38 cellular contexts compared by ENCODE assay signal in genomic region chr1:26221094-26221493, GRCh38. TPM values are rescaled to one million over a fixed set of nuclear protein-coding genes. Genes with fewer than 3 reads are reported as not detected.
"Had no signal": no experiment of that assay in that cellular context is flagged by ENCODE, and none has a peak within 500 bp of the region (broad histone marks: within the 10 kb centered on the region; RNA-seq: fewer than 3 reads in every experiment).

No MANE protein-coding gene starts in this region.

- H3K9me3 Mint-ChIP-seq: mesothelial cell of epicardium; naive thymus-derived CD4-positive, alpha-beta T cell; nephron; neural progenitor cell; stimulated activated naive CD8-positive, alpha-beta T cell treated with anti-CD3 and anti-CD28 coated beads, Interleukin-15, amount 100 ng/mL, for 72 hours had no signal

- DNase-seq: dermis blood vessel endothelial cell; effector memory CD4-positive, alpha-beta T cell; foreskin melanocyte; glutamatergic neuron; heart right ventricle; hippocampal formation; left cardiac atrium; left lung; mesenchymal stem cell; mucosa of descending colon; naive thymus-derived CD4-positive, alpha-beta T cell; psoas muscle; right cardiac atrium; small intestine; stimulated activated CD4-positive, alpha-beta T cell treated with anti-CD3 and anti-CD28 coated beads, Interleukin-15, amount 100 ng/mL, for 24 hours; stimulated activated CD4-positive, alpha-beta T cell treated with anti-CD3 and anti-CD28 coated beads, Interleukin-2, amount 100 ng/mL, for 48 hours; stimulated activated CD8-positive, alpha-beta memory T cell treated with anti-CD3 and anti-CD28 coated beads, Interleukin-4, amount 100 ng/mL, for 48 hours; stimulated activated naive CD4-positive, alpha-beta T cell; stimulated activated naive CD8-positive, alpha-beta T cell treated with anti-CD3 and anti-CD28 coated beads, Interleukin-15, amount 100 ng/mL, for 72 hours; thyroid gland; trophoblast cell had no signal

- H3K27ac Mint-ChIP-seq: mesothelial cell of epicardium; naive thymus-derived CD4-positive, alpha-beta T cell; nephron; stimulated activated naive CD8-positive, alpha-beta T cell treated with anti-CD3 and anti-CD28 coated beads, Interleukin-15, amount 100 ng/mL, for 72 hours had no signal

- H3K27ac ChIP-seq: coronary artery, esophagus muscularis mucosa, heart right ventricle, left lung, neural progenitor cell, parathyroid adenoma, psoas muscle, thyroid gland, vagina had no signal

- H3K27me3 ChIP-seq: thyroid gland, vagina had no signal

- H3K4me3 ChIP-seq: coronary artery, esophagus muscularis mucosa, heart right ventricle, left lung, mucosa of descending colon, neural progenitor cell, psoas muscle, thyroid gland, vagina had no signal

- H3K4me3 Mint-ChIP-seq: mesothelial cell of epicardium; naive thymus-derived CD4-positive, alpha-beta T cell; nephron; neural progenitor cell; stimulated activated naive CD8-positive, alpha-beta T cell treated with anti-CD3 and anti-CD28 coated beads, Interleukin-15, amount 100 ng/mL, for 72 hours had no signal

- H3K36me3 ChIP-seq: esophagus muscularis mucosa, heart right ventricle, left lung, neural progenitor cell, thyroid gland, vagina had no signal

- H3K4me1 ChIP-seq: psoas muscle had no signal

- ATAC-seq: heart right ventricle; left cardiac atrium; left lung; mucosa of descending colon; naive thymus-derived CD4-positive, alpha-beta T cell; psoas muscle; right cardiac atrium; stimulated activated naive CD8-positive, alpha-beta T cell treated with anti-CD3 and anti-CD28 coated beads, Interleukin-15, amount 100 ng/mL, for 72 hours had no signal

- H3K36me3 Mint-ChIP-seq: mesothelial cell of epicardium, neural progenitor cell had no signal

- H3K9me3 ChIP-seq: esophagus muscularis mucosa, heart right ventricle, left lung, mucosa of descending colon, psoas muscle, thyroid gland, vagina had no signal

RNA-seq across cellular contexts. Expression of gene CATSPER4, which starts 30.7 kb away (rescaled TPM):
- total RNA-seq: dermis blood vessel endothelial cell; endothelial cell of umbilical vein; epithelial cell of proximal tubule; esophagus muscularis mucosa; fibroblast of lung; heart right ventricle; left cardiac atrium; left lung; lower leg skin; lung microvascular endothelial cell; mucosa of descending colon; naive thymus-derived CD4-positive, alpha-beta T cell; osteoblast; renal cortical epithelial cell; right cardiac atrium; temporal lobe; thyroid gland; ureter; vagina had no signal
- polyA plus RNA-seq: endothelial cell of umbilical vein; fibroblast of lung; heart right ventricle; naive thymus-derived CD4-positive, alpha-beta T cell; right cardiac atrium; small intestine had no signal

RNA-seq across cellular contexts. Expression of gene CNKSR1, which starts 43.8 kb away (rescaled TPM):
- total RNA-seq: dermis blood vessel endothelial cell, endothelial cell of umbilical vein, fibroblast of lung, lung microvascular endothelial cell had no signal
- polyA plus RNA-seq: fibroblast of lung had no signal

RNA-seq across cellular contexts. Expression of gene ZNF593OS, which starts 49.5 kb away (rescaled TPM):
- total RNA-seq: dermis blood vessel endothelial cell; endothelial cell of umbilical vein; epithelial cell of proximal tubule; esophagus muscularis mucosa; fibroblast of lung; heart right ventricle; kidney epithelial cell; left cardiac atrium; left lung; lower leg skin; lung microvascular endothelial cell; mesothelial cell of epicardium; mucosa of descending colon; naive thymus-derived CD4-positive, alpha-beta T cell; osteoblast; renal cortical epithelial cell; right cardiac atrium; temporal lobe; ureter; vagina had no signal
- polyA plus RNA-seq: endothelial cell of umbilical vein, fibroblast of lung had no signal
